In the genomic region with DNA sequence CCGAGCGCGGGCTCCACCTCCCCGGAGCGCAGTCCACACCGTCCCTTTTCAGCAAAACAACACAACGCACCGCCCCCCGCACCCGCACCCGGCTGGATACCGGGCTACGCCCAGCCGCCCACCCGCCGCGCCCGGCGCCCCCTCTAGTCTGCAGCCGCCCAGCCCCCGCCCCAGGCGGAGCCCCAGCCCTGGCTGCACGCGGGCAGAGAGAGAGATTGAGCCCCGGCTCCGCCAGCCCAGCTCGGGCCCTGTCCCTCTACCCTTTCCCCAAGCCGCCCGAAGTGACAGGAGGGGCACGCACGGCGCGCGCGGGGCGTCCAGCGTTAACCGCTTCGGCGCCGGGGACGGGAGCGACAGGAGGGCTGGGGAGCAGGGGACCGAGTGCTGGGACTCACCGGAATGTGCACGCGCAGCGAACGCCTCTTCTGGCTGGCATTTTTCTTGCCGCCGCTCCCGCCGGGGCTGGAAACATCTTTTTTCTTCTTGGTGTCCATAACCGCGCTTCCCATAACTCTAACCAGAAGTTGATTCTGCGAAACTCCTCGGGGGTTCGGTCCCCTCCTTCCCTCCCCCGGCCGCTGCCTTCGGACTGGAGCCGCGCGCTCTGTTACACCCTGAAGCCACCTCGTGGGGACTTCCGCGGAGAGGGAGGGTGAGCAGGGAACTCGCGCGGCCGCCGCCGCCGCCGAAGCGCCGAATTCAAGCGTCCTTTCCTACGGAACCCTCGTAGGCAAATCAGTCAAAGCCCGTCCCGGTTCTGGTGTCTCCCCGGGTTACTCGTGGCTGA, we compare ENCODE assay signal across 1 cellular context.
TF ChIP-seq lines count a peak whose summit lies in the region.

No MANE protein-coding gene starts in this region.

TF ChIP-seq in HepG2, 621 proteins besides CTCF, POLR2A, EP300 and RAD21 (continued from another document):
- TF ChIP-seq, protein P1, sequence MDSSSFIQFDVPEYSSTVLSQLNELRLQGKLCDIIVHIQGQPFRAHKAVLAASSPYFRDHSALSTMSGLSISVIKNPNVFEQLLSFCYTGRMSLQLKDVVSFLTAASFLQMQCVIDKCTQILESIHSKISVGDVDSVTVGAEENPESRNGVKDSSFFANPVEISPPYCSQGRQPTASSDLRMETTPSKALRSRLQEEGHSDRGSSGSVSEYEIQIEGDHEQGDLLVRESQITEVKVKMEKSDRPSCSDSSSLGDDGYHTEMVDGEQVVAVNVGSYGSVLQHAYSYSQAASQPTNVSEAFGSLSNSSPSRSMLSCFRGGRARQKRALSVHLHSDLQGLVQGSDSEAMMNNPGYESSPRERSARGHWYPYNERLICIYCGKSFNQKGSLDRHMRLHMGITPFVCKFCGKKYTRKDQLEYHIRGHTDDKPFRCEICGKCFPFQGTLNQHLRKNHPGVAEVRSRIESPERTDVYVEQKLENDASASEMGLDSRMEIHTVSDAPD (CRISPR knock-in tag; IDR thresholded peaks at IDR 0.05), result no peak
- TF ChIP-seq, protein P2, sequence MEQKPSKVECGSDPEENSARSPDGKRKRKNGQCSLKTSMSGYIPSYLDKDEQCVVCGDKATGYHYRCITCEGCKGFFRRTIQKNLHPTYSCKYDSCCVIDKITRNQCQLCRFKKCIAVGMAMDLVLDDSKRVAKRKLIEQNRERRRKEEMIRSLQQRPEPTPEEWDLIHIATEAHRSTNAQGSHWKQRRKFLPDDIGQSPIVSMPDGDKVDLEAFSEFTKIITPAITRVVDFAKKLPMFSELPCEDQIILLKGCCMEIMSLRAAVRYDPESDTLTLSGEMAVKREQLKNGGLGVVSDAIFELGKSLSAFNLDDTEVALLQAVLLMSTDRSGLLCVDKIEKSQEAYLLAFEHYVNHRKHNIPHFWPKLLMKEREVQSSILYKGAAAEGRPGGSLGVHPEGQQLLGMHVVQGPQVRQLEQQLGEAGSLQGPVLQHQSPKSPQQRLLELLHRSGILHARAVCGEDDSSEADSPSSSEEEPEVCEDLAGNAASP (CRISPR knock-in tag; IDR thresholded peaks at IDR 0.05; ENCODE audit: borderline replicate concordance), result no peak
- TF ChIP-seq, protein P3, sequence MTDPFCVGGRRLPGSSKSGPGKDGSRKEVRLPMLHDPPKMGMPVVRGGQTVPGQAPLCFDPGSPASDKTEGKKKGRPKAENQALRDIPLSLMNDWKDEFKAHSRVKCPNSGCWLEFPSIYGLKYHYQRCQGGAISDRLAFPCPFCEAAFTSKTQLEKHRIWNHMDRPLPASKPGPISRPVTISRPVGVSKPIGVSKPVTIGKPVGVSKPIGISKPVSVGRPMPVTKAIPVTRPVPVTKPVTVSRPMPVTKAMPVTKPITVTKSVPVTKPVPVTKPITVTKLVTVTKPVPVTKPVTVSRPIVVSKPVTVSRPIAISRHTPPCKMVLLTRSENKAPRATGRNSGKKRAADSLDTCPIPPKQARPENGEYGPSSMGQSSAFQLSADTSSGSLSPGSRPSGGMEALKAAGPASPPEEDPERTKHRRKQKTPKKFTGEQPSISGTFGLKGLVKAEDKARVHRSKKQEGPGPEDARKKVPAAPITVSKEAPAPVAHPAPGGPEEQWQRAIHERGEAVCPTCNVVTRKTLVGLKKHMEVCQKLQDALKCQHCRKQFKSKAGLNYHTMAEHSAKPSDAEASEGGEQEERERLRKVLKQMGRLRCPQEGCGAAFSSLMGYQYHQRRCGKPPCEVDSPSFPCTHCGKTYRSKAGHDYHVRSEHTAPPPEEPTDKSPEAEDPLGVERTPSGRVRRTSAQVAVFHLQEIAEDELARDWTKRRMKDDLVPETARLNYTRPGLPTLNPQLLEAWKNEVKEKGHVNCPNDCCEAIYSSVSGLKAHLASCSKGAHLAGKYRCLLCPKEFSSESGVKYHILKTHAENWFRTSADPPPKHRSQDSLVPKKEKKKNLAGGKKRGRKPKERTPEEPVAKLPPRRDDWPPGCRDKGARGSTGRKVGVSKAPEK (CRISPR knock-in tag; IDR thresholded peaks at IDR 0.05; ENCODE audit: borderline replicate concordance), result 0 out of 2 replicates have a peak, but pooled peaks have one; percentile 65
- TF ChIP-seq NFKB2 (CRISPR knock-in tag; IDR thresholded peaks at IDR 0.05; ENCODE audit: borderline replicate concordance) (peak; percentile 33; the same call in 1 of the 2 replicates), ZNF160 (CRISPR knock-in tag; IDR thresholded peaks at IDR 0.05) (no peak), ERF (CRISPR knock-in tag; IDR thresholded peaks at IDR 0.05) (0 out of 2 replicates have a peak, but pooled peaks have one; percentile 21), ZSCAN22 (CRISPR knock-in tag; IDR thresholded peaks at IDR 0.05) (no peak), SOX5 (CRISPR knock-in tag; IDR thresholded peaks at IDR 0.05; ENCODE audit: borderline replicate concordance) (no peak), KLF16 (CRISPR knock-in tag; IDR thresholded peaks at IDR 0.05) (no peak), SIN3B (IDR thresholded peaks at IDR 0.05; ENCODE audit: low read length) (no peak), BCL6 (CRISPR knock-in tag; IDR thresholded peaks at IDR 0.05) (0 out of 2 replicates have a peak, but pooled peaks have one; percentile 26), ZNF446 (CRISPR knock-in tag; IDR thresholded peaks at IDR 0.05) (no peak), MTF2 (CRISPR knock-in tag; IDR thresholded peaks at IDR 0.05; ENCODE audit: borderline replicate concordance) (peak; percentile 24; the same call in 1 of the 2 replicates), ZNF652 (CRISPR knock-in tag; IDR thresholded peaks at IDR 0.05; ENCODE audit: borderline replicate concordance, low read depth) (peak; percentile 86)
- TF ChIP-seq, protein P4, sequence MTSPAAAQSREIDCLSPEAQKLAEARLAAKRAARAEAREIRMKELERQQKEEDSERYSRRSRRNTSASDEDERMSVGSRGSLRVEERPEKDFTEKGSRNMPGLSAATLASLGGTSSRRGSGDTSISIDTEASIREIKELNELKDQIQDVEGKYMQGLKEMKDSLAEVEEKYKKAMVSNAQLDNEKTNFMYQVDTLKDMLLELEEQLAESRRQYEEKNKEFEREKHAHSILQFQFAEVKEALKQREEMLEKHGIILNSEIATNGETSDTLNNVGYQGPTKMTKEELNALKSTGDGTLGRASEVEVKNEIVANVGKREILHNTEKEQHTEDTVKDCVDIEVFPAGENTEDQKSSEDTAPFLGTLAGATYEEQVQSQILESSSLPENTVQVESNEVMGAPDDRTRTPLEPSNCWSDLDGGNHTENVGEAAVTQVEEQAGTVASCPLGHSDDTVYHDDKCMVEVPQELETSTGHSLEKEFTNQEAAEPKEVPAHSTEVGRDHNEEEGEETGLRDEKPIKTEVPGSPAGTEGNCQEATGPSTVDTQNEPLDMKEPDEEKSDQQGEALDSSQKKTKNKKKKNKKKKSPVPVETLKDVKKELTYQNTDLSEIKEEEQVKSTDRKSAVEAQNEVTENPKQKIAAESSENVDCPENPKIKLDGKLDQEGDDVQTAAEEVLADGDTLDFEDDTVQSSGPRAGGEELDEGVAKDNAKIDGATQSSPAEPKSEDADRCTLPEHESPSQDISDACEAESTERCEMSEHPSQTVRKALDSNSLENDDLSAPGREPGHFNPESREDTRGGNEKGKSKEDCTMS (CRISPR knock-in tag; conservative IDR thresholded peaks at IDR 0.05), result no peak
- TF ChIP-seq, protein P5, sequence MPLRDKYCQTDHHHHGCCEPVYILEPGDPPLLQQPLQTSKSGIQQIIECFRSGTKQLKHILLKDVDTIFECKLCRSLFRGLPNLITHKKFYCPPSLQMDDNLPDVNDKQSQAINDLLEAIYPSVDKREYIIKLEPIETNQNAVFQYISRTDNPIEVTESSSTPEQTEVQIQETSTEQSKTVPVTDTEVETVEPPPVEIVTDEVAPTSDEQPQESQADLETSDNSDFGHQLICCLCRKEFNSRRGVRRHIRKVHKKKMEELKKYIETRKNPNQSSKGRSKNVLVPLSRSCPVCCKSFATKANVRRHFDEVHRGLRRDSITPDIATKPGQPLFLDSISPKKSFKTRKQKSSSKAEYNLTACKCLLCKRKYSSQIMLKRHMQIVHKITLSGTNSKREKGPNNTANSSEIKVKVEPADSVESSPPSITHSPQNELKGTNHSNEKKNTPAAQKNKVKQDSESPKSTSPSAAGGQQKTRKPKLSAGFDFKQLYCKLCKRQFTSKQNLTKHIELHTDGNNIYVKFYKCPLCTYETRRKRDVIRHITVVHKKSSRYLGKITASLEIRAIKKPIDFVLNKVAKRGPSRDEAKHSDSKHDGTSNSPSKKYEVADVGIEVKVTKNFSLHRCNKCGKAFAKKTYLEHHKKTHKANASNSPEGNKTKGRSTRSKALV (CRISPR knock-in tag; IDR thresholded peaks at IDR 0.05), result peak; percentile 89; the same call in 1 of the 2 replicates
- TF ChIP-seq, protein P6, sequence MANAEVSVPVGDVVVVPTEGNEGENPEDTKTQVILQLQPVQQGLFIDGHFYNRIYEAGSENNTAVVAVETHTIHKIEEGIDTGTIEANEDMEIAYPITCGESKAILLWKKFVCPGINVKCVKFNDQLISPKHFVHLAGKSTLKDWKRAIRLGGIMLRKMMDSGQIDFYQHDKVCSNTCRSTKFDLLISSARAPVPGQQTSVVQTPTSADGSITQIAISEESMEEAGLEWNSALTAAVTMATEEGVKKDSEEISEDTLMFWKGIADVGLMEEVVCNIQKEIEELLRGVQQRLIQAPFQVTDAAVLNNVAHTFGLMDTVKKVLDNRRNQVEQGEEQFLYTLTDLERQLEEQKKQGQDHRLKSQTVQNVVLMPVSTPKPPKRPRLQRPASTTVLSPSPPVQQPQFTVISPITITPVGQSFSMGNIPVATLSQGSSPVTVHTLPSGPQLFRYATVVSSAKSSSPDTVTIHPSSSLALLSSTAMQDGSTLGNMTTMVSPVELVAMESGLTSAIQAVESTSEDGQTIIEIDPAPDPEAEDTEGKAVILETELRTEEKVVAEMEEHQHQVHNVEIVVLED (CRISPR knock-in tag; IDR thresholded peaks at IDR 0.05; ENCODE audit: borderline replicate concordance), result peak; percentile 25; the same call in 1 of the 2 replicates
